Comparison of ENCODE assay signal across 22 cellular contexts in the genomic region with DNA sequence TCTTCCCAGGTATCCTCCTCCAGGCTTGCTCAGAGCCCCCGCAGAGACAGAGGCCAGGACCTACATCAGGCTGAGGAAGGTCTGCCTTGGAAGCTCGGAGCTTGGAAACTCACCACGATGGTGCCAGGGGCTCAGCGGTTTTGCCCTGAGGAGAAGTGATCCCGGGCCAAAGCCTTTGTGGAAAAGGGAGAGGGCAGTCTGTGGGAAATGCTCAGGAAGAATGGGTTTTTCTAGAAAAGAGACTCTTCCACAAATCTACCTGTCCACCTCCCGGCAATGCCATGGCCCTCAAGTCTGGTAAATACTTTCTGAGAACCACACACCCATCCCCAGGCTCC. TPM values are rescaled to one million over a fixed set of nuclear protein-coding genes. Genes with fewer than 3 reads are reported as not detected.
"Had no signal": no experiment of that assay in that cellular context is flagged by ENCODE, and none has a peak within 500 bp of the region (broad histone marks: within the 10 kb centered on the region; RNA-seq: fewer than 3 reads in every experiment).

No MANE protein-coding gene starts in this region.

- H3K9me3 ChIP-seq: psoas muscle, right lobe of liver, SK-N-SH, suprapubic skin had no signal

- H3K27ac ChIP-seq: foreskin keratinocyte, psoas muscle, right lobe of liver, suprapubic skin, WERI-Rb-1 had no signal

- H3K4me3 ChIP-seq: psoas muscle, right lobe of liver, suprapubic skin had no signal

- H3K36me3 ChIP-seq: right lobe of liver, suprapubic skin, WERI-Rb-1 had no signal

- H3K4me1 Mint-ChIP-seq: neural crest cell had no signal

- H3K27ac Mint-ChIP-seq: activated naive CD4-positive, alpha-beta T cell treated with anti-CD3 and anti-CD28 coated beads for 36 hours; stimulated activated naive CD8-positive, alpha-beta T cell treated with anti-CD3 and anti-CD28 coated beads, Interleukin-15, Interleukin-2, amounts not matched to agents 100 ng/mL and 50 ng/mL, for 24 hours had no signal

- H3K9me3 Mint-ChIP-seq: activated naive CD4-positive, alpha-beta T cell treated with anti-CD3 and anti-CD28 coated beads for 36 hours; activated T-helper 17 cell treated with anti-CD3 and anti-CD28 coated beads, Interleukin-2, amount 50 U/mL, for 72 hours; neural crest cell; stimulated activated naive CD8-positive, alpha-beta T cell treated with anti-CD3 and anti-CD28 coated beads, Interleukin-15, Interleukin-2, amounts not matched to agents 100 ng/mL and 50 ng/mL, for 24 hours had no signal

- H3K27me3 Mint-ChIP-seq: activated T-helper 17 cell treated with anti-CD3 and anti-CD28 coated beads, Interleukin-2, amount 50 U/mL, for 72 hours; stimulated activated naive CD8-positive, alpha-beta T cell treated with anti-CD3 and anti-CD28 coated beads, Interleukin-15, Interleukin-2, amounts not matched to agents 100 ng/mL and 50 ng/mL, for 24 hours had no signal

- H3K4me3 Mint-ChIP-seq: activated naive CD4-positive, alpha-beta T cell treated with anti-CD3 and anti-CD28 coated beads for 36 hours; activated T-helper 17 cell treated with anti-CD3 and anti-CD28 coated beads, Interleukin-2, amount 50 U/mL, for 72 hours; neural crest cell; stimulated activated naive CD8-positive, alpha-beta T cell treated with anti-CD3 and anti-CD28 coated beads, Interleukin-15, Interleukin-2, amounts not matched to agents 100 ng/mL and 50 ng/mL, for 24 hours had no signal

- H3K4me1 ChIP-seq: foreskin keratinocyte, psoas muscle, right lobe of liver had no signal

- H3K27me3 ChIP-seq: right lobe of liver had no signal

- ATAC-seq: activated T-helper 17 cell treated with anti-CD3 and anti-CD28 coated beads, Interleukin-2, amount 50 U/mL, for 72 hours; foreskin keratinocyte; psoas muscle; right lobe of liver had no signal

- DNase-seq: activated CD4-positive, alpha-beta T cell treated with anti-CD3 and anti-CD28 coated beads for 48 hours; activated naive CD4-positive, alpha-beta T cell treated with anti-CD3 and anti-CD28 coated beads for 36 hours; amniotic stem cell; effector CD4-positive, alpha-beta T cell; foreskin keratinocyte; glutamatergic neuron; hypothalamus; mesendoderm; psoas muscle; right lobe of liver; SK-N-SH; T-helper 1 cell; trophoblast cell; WERI-Rb-1 had no signal

RNA-seq across cellular contexts. Expression of a gene that starts 8.0 kb away (rescaled TPM):
- total RNA-seq: activated CD8-positive, alpha-beta memory T cell treated with anti-CD3 and anti-CD28 coated beads for 36 hours; activated naive CD4-positive, alpha-beta T cell treated with anti-CD3 and anti-CD28 coated beads for 36 hours; activated T-helper 17 cell treated with anti-CD3 and anti-CD28 coated beads, Interleukin-2, amount 50 U/mL, for 72 hours; cardiac septum; foreskin keratinocyte; liver; neural crest cell; osteoblast; psoas muscle; right lobe of liver had no signal
- polyA plus RNA-seq: foreskin keratinocyte, liver, psoas muscle, SK-N-SH had no signal

RNA-seq across cellular contexts. Expression of a gene that starts 25.7 kb away (rescaled TPM):
- total RNA-seq: activated CD8-positive, alpha-beta memory T cell treated with anti-CD3 and anti-CD28 coated beads for 36 hours; activated T-helper 17 cell treated with anti-CD3 and anti-CD28 coated beads, Interleukin-2, amount 50 U/mL, for 72 hours; cardiac septum; foreskin keratinocyte; liver; neural crest cell; osteoblast; psoas muscle; right lobe of liver had no signal
- polyA plus RNA-seq: foreskin keratinocyte, liver, psoas muscle, SK-N-SH had no signal

RNA-seq across cellular contexts. Expression of a gene that starts 36.2 kb away (rescaled TPM):
- total RNA-seq: activated CD8-positive, alpha-beta memory T cell treated with anti-CD3 and anti-CD28 coated beads for 36 hours; activated naive CD4-positive, alpha-beta T cell treated with anti-CD3 and anti-CD28 coated beads for 36 hours; activated T-helper 17 cell treated with anti-CD3 and anti-CD28 coated beads, Interleukin-2, amount 50 U/mL, for 72 hours; cardiac septum; neural crest cell; osteoblast; right lobe of liver had no signal
- polyA plus RNA-seq: SK-N-SH had no signal

RNA-seq across cellular contexts. Expression of a gene that starts 42.8 kb away (rescaled TPM):
- total RNA-seq: activated CD8-positive, alpha-beta memory T cell treated with anti-CD3 and anti-CD28 coated beads for 36 hours; activated T-helper 17 cell treated with anti-CD3 and anti-CD28 coated beads, Interleukin-2, amount 50 U/mL, for 72 hours; cardiac septum; foreskin keratinocyte; liver; neural crest cell; osteoblast; psoas muscle; right lobe of liver had no signal
- polyA plus RNA-seq: foreskin keratinocyte, liver, psoas muscle, SK-N-SH had no signal

RNA-seq across cellular contexts. Expression of a gene that starts 59.3 kb away (rescaled TPM):
- total RNA-seq: activated CD8-positive, alpha-beta memory T cell treated with anti-CD3 and anti-CD28 coated beads for 36 hours; activated naive CD4-positive, alpha-beta T cell treated with anti-CD3 and anti-CD28 coated beads for 36 hours; activated T-helper 17 cell treated with anti-CD3 and anti-CD28 coated beads, Interleukin-2, amount 50 U/mL, for 72 hours; cardiac septum; foreskin keratinocyte; liver; neural crest cell; osteoblast; psoas muscle; right lobe of liver had no signal
- polyA plus RNA-seq: liver, SK-N-SH had no signal
